12 cellular contexts compared by ENCODE assay signal in the genomic region with DNA sequence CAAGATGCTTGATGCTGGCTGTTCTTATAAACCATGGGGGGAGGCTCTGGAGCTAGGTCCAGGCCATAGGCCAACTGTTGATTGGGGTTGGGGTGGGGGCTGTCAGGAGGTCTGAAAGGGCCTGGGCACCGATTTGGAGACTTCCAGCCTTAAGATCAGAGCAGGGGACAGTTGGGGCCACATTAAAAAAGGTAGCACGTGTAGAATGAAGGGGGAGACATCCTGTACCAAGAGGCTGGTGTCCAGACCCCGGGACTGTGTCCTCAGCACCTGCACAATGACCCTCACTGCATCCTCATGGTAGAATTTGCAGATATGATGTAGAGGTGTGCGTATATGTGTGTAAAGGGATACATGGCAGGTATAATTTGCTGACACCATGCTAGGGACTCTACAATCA. TPM values are rescaled to one million over a fixed set of nuclear protein-coding genes. Genes with fewer than 3 reads are reported as not detected.
"Had no signal": no experiment of that assay in that cellular context is flagged by ENCODE, and none has a peak within 500 bp of the region (broad histone marks: within the 10 kb centered on the region; RNA-seq: fewer than 3 reads in every experiment).

No MANE protein-coding gene starts in this region.

- DNase-seq: GM23248, GOT3, H7, HFFc6, KG1 had no signal

- ATAC-seq: HCT116, HepG2 had no signal

- H3K4me1 Mint-ChIP-seq: IgD-negative memory B cell had no signal

- H3K27ac Mint-ChIP-seq: HFFc6, IgD-negative memory B cell had no signal

- H2AFZ ChIP-seq: GM23248 had no signal

- H3K36me3 Mint-ChIP-seq: IgD-negative memory B cell had no signal

- H3K9me3 ChIP-seq: HAP-1 had no signal

- H3K4me3 Mint-ChIP-seq: HFFc6, IgD-negative memory B cell had no signal

- H3K27ac ChIP-seq: GM23248, HL-60 had no signal

- H3K4me1 ChIP-seq: HAP-1 had no signal

- H3K4me3 ChIP-seq: GM23248, HAP-1 had no signal

- H3K36me3 ChIP-seq: HAP-1 had no signal

- H3K9ac ChIP-seq: GM23248 had no signal

RNA-seq across cellular contexts. Expression of a gene that starts 12.4 kb away (rescaled TPM):
- total RNA-seq: H4, HepG2 had no signal
- polyA plus RNA-seq: HepG2, IgD-negative memory B cell had no signal

RNA-seq across cellular contexts. Expression of a gene that starts 24.8 kb away (rescaled TPM):
- total RNA-seq: HepG2, HT1080 had no signal
- polyA plus RNA-seq: HepG2 had no signal

RNA-seq across cellular contexts. Expression of a gene that starts 33.8 kb away (rescaled TPM):
- total RNA-seq: HepG2 had no signal
